ENCODE assay signal across 3 cellular contexts in the genomic region with DNA sequence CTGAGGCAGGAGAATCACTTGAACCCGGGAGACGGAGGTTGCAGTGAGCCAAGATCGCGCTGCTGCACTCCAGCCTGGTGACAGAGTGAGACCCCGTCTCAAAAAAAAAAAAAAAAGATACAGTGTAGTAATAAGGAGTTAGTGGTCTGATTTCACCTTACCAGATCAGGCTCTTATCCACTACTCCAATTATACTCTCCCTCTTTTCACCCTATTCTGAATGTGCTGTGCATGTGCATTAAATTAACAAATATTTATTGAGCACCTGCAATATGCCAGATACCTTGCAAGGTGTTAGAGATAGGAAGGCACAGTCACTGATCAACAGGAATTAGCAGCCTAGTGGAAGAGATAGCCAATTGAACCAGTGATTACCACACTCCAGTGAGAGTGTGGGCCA.
"Had no signal": no experiment of that assay in that cellular context is flagged by ENCODE, and none has a peak within 500 bp of the region (broad histone marks: within the 10 kb centered on the region; RNA-seq: fewer than 3 reads in every experiment).

No MANE protein-coding gene starts in this region.

- DNase-seq: GDM1, GF-D8 had no signal

- ATAC-seq: GM12878 had no signal

- H3K4me3 ChIP-seq: GM12878 had no signal
